Comparison of ENCODE assay signal across 19 cellular contexts in genomic region chr14:86363576-86363975, GRCh38.
DNase-seq lines count a peak whose midpoint lies in the region; ATAC-seq, FAIRE-seq and TF ChIP-seq lines count a peak whose summit lies in the region.
"Had no signal": no experiment of that assay in that cellular context is flagged by ENCODE, and none has a peak within 500 bp of the region (broad histone marks: within the 10 kb centered on the region; RNA-seq: fewer than 3 reads in every experiment).

No MANE protein-coding gene starts in this region.

- H3K9me3 Mint-ChIP-seq in GM23338, result no peaks in the 10 kb centered on the region; the same call in 2 of the 3 replicates
- H3K9me3 Mint-ChIP-seq: IgD-negative memory B cell had no signal

- H4K20me1 ChIP-seq in GM23338 (replicated peaks; ENCODE audit: insufficient read depth), result no peaks in the 10 kb centered on the region
- H4K20me1 ChIP-seq in OCI-LY3 (ENCODE audit: insufficient read depth, low read length), result no peaks in the 10 kb centered on the region
- H4K20me1 ChIP-seq: BLaER1 had no signal

- peaks cover 1% of the 10 kb centered on the region for H3K27me3 Mint-ChIP-seq in GM23338 (ENCODE audit: insufficient read depth, low read depth, poor library complexity)
- H3K27me3 Mint-ChIP-seq: CD4-positive, alpha-beta memory T cell; IgD-negative memory B cell had no signal

- H3K36me3 ChIP-seq in GM23338 (ENCODE audit: insufficient read depth) (no peaks in the 10 kb centered on the region), OCI-LY3 (replicated peaks; ENCODE audit: low read depth, low read length) (peaks cover 6% of the 10 kb centered on the region), gastroesophageal sphincter (no peaks in the 10 kb centered on the region), upper lobe of right lung (no peaks in the 10 kb centered on the region), prostate gland (no peaks in the 10 kb centered on the region)
- H3K36me3 ChIP-seq: BLaER1 had no signal

- H3K9ac ChIP-seq in OCI-LY3 (ENCODE audit: low read length), result no peak overlapping the region
- H3K9ac ChIP-seq: BLaER1 had no signal

- H3K36me3 Mint-ChIP-seq in GM23338 (ENCODE audit: low read depth), result no peaks in the 10 kb centered on the region
- H3K36me3 Mint-ChIP-seq: CD14-positive monocyte; CD4-positive, alpha-beta memory T cell; IgD-negative memory B cell had no signal

- FAIRE-seq in GM19239 (lab: Jason Lieb, UNC), result no peak
- FAIRE-seq: HepG2 had no signal

- intact Hi-C loops in upper lobe of right lung (cut with DNase I) (no loop called here), prostate gland (cut with DNase I) (no loop called here), cardiac septum (cut with DNase I) (no loop called here)

- H3K4me1 ChIP-seq in GM23338 (ENCODE audit: insufficient read depth) (no peaks in the 10 kb centered on the region; the same call in none of the 2 replicates), OCI-LY3 (ENCODE audit: low read length) (peaks cover 13% of the 10 kb centered on the region), gastroesophageal sphincter (no peaks in the 10 kb centered on the region), upper lobe of right lung (no peaks in the 10 kb centered on the region), prostate gland (replicated peaks) (no peaks in the 10 kb centered on the region)
- H3K4me1 ChIP-seq: BLaER1 had no signal

- TF ChIP-seq POLR2A in gastroesophageal sphincter (IDR thresholded peaks at IDR 0.05), result no peak
- TF ChIP-seq POLR2A in prostate gland (IDR thresholded peaks at IDR 0.05), result no peak

- H3K27ac Mint-ChIP-seq in GM23338, result no peak overlapping the region
- H3K27ac Mint-ChIP-seq: CD14-positive monocyte; CD4-positive, alpha-beta memory T cell had no signal

- TF ChIP-seq EP300 in gastroesophageal sphincter (IDR thresholded peaks at IDR 0.05), result no peak

- H3K4me1 Mint-ChIP-seq in GM23338, result peaks cover 5% of the 10 kb centered on the region; the same call in 2 of the 3 replicates
- H3K4me1 Mint-ChIP-seq: CD14-positive monocyte; CD4-positive, alpha-beta memory T cell; IgD-negative memory B cell had no signal

- H3K9me3 ChIP-seq in OCI-LY3 (ENCODE audit: insufficient read depth, low read length) (peaks cover 10% of the 10 kb centered on the region), gastroesophageal sphincter (no peaks in the 10 kb centered on the region), upper lobe of right lung (no peaks in the 10 kb centered on the region), prostate gland (no peaks in the 10 kb centered on the region)

- ATAC-seq in GM23338, result no peak; the same call in 2 of the 3 replicates
- peak; percentile 25 for ATAC-seq in gastroesophageal sphincter
- ATAC-seq in upper lobe of right lung, result peak; percentile 20
- ATAC-seq: HCT116, HepG2 had no signal

- H3K4me2 ChIP-seq in GM23338, result no peak overlapping the region
- no peak overlapping the region for H3K4me2 ChIP-seq in OCI-LY3 (ENCODE audit: low read length)
- H3K4me2 ChIP-seq: BLaER1 had no signal

- H3K79me2 ChIP-seq in GM23338 (replicated peaks; ENCODE audit: insufficient read depth) (no peaks in the 10 kb centered on the region), OCI-LY3 (ENCODE audit: low read length) (no peaks in the 10 kb centered on the region)

- H3K27ac ChIP-seq in GM23338 (ENCODE audit: low read depth) (no peak overlapping the region), OCI-LY3 (ENCODE audit: low read length) (0 out of 2 replicates have a peak overlapping the region, but pooled peaks have one; percentile 18), gastroesophageal sphincter (no peak overlapping the region), upper lobe of right lung (no peak overlapping the region), prostate gland (no peak overlapping the region)
- H3K27ac ChIP-seq: BLaER1 had no signal

- H3K27me3 ChIP-seq in GM23338 (ENCODE audit: insufficient read depth), result no peaks in the 10 kb centered on the region
- no peaks in the 10 kb centered on the region for H3K27me3 ChIP-seq in OCI-LY3 (ENCODE audit: low read depth, low read length)
- no peaks in the 10 kb centered on the region for H3K27me3 ChIP-seq in gastroesophageal sphincter
- H3K27me3 ChIP-seq in upper lobe of right lung, result no peaks in the 10 kb centered on the region
- no peaks in the 10 kb centered on the region for H3K27me3 ChIP-seq in prostate gland (replicated peaks; ENCODE audit: insufficient read depth)
- H3K27me3 ChIP-seq: BLaER1 had no signal

- H2AFZ ChIP-seq in GM23338 (no peak overlapping the region), OCI-LY3 (ENCODE audit: low read depth, low read length) (no peak overlapping the region)

- no CpG with 5 or more reads among the region's 1 CpG for WGBS in gastroesophageal sphincter (ENCODE audit: low coverage in 1 of 2), 2 donors
- 92% methylated on average over 1 of the region's 1 CpG for WGBS in prostate gland

- H3K4me3 ChIP-seq in GM23338, result no peak overlapping the region
- H3K4me3 ChIP-seq in OCI-LY3 (ENCODE audit: low read length), result no peak overlapping the region
- H3K4me3 ChIP-seq in gastroesophageal sphincter, result no peak overlapping the region
- no peak overlapping the region for H3K4me3 ChIP-seq in upper lobe of right lung
- H3K4me3 ChIP-seq in prostate gland, result no peak overlapping the region
- H3K4me3 ChIP-seq: BLaER1 had no signal

- H3K4me3 Mint-ChIP-seq in GM23338, result no peak overlapping the region
- H3K4me3 Mint-ChIP-seq: CD14-positive monocyte; CD4-positive, alpha-beta memory T cell; IgD-negative memory B cell had no signal

- peak; percentile 2 for DNase-seq in GM23338 (ENCODE audit: low spot score)
- DNase-seq in upper lobe of right lung, result no peak
- DNase-seq in GM19239 (ENCODE audit: insufficient read length, low spot score), result no peak
- DNase-seq in GM19240 (ENCODE audit: insufficient read length, low spot score), result no peak
- no peak for DNase-seq in prostate gland (ENCODE audit: low spot score)
- no peak for DNase-seq in cardiac septum (ENCODE audit: low spot score)
- DNase-seq: 8988T; CD4-positive, alpha-beta memory T cell; DMS153; DMS79; GF-D8; KBM-7 had no signal

- no peaks in the 10 kb centered on the region for H3K9me2 ChIP-seq in GM23338 (ENCODE audit: insufficient read depth)

- H3F3A ChIP-seq in GM23338 (replicated peaks; ENCODE audit: low read depth), result no peaks in the 10 kb centered on the region

- TF ChIP-seq CTCF in GM23338 (conservative IDR thresholded peaks at IDR 0.05; ENCODE audit: low read depth in 2 of 2) (peak in 1 of 2 experiments; percentile 11; a peak in 1 of 4 replicates), OCI-LY3 (IDR thresholded peaks at IDR 0.05; ENCODE audit: low read depth, low read length) (no peak), gastroesophageal sphincter (IDR thresholded peaks at IDR 0.05) (no peak), upper lobe of right lung (IDR thresholded peaks at IDR 0.05) (no peak), prostate gland (IDR thresholded peaks at IDR 0.05) (no peak)

TF ChIP-seq in GM23338, 12 proteins besides CTCF, POLR2A, EP300 and RAD21 (continues in another document):
- TF ChIP-seq EZH2 (IDR thresholded peaks at IDR 0.05; ENCODE audit: low read depth, unreplicated experiment) (no peak), EZH2phosphoT487 (IDR thresholded peaks at IDR 0.05; ENCODE audit: unreplicated experiment) (no peak), ETS1 (IDR thresholded peaks at IDR 0.05) (no peak)
